23 cellular contexts compared by ENCODE assay signal in the genomic region with DNA sequence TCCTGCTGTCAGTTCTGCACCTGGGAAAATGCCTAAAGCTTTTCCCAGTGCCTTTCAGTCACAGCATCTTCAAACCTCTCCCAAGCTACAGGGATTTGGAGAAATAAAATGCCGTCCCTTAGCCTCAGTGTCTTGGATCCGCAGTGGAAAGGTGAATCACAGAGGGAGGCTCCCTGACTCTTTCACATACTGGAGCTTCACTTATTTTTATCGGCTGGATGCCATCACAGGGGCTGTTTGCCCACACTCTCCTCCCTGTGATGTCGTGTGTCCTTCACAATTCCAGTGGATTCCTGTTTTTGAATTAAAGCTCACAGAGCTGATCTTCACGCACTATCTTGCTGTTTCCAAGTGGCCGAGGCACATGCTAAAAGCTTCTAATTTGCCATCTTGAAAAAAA.
DNase-seq lines count a peak whose midpoint lies in the region; FAIRE-seq and TF ChIP-seq lines count a peak whose summit lies in the region.
"Had no signal": no experiment of that assay in that cellular context is flagged by ENCODE, and none has a peak within 500 bp of the region (broad histone marks: within the 10 kb centered on the region; RNA-seq: fewer than 3 reads in every experiment).

No MANE protein-coding gene starts in this region.

- no peak overlapping the region for H4K91ac ChIP-seq in H1 (replicated peaks; ENCODE audit: insufficient read length, low read length)

- H3K56ac ChIP-seq in H1 (replicated peaks; ENCODE audit: insufficient read length, low read depth, low read length): no peak overlapping the region

- H3K4me1 ChIP-seq in OCI-LY3 (ENCODE audit: low read length) (no peaks in the 10 kb centered on the region), H1 (replicated peaks in 1 of 4; ENCODE audit: control insufficient read depth in 3 of 4, insufficient read depth in 4 of 4, low read length in 3 of 4) (no peaks in the 10 kb centered on the region)
- H3K4me1 ChIP-seq: BLaER1 treated with 17β-estradiol and CSF1 and Interleukin-3, amounts not matched to agents 10 nM and 100 nM had no signal

- H2BK15ac ChIP-seq in H1 (ENCODE audit: low read length): no peak overlapping the region

- no peak overlapping the region for H4K8ac ChIP-seq in H1 (ENCODE audit: extremely low read depth, insufficient read depth, low read length)

- H4K20me1 ChIP-seq in OCI-LY3 (ENCODE audit: insufficient read depth, low read length): no peaks in the 10 kb centered on the region
- no peaks in the 10 kb centered on the region for H4K20me1 ChIP-seq in H1 (replicated peaks in 1 of 2; ENCODE audit: control insufficient read depth in 1 of 2, insufficient read depth in 2 of 2, low read length in 2 of 2)

- TF ChIP-seq RAD21 in H1 (IDR thresholded peaks at IDR 0.05 in 1 of 2, conservative IDR thresholded peaks at IDR 0.05 in 1 of 2; ENCODE audit: low read depth in 2 of 2, low read length in 2 of 2): no peak

- peak; percentile 7 for DNase-seq in NCI-H748 (lab: John Stamatoyannopoulos, UW; ENCODE audit: unreplicated experiment)
- DNase-seq in NCI-H748 treated with DMSO at 0.1 percent for 48 hours (lab: John Stamatoyannopoulos, UW): no peak
- DNase-seq in H1 (ENCODE audit: low read depth in 1 of 2, low spot score in 2 of 2): no peak
- peak; percentile 27 for DNase-seq in urothelium cell line (ENCODE audit: low spot score)
- no peak for DNase-seq in NCI-H1417 (lab: John Stamatoyannopoulos, UW)
- no peak for DNase-seq in Ammon's horn (ENCODE audit: low spot score)
- DNase-seq: CD4-positive, alpha-beta T cell; GOT3; HCEC 1CT; IMR-90; KG1; NCI-H1048; NCI-H1436 treated with DMSO at 0.1 percent for 48 hours; NCI-H187 treated with DMSO at 0.1 percent for 48 hours; NCI-H526 treated with DMSO at 0.1 percent for 48 hours; PC-9; Right ventricle myocardium superior; RPMI8226; T-helper 1 cell had no signal

- TF ChIP-seq EP300 in H1 (IDR thresholded peaks at IDR 0.05; ENCODE audit: borderline replicate concordance in 1 of 2, low read depth in 2 of 2, low read length in 2 of 2): no peak

- H3K9ac ChIP-seq in OCI-LY3 (ENCODE audit: low read length): no peak overlapping the region
- no peak overlapping the region for H3K9ac ChIP-seq in H1 (replicated peaks in 1 of 4; ENCODE audit: extremely low read depth in 1 of 4, low read depth in 3 of 4, low read length in 3 of 4)
- H3K9ac ChIP-seq: BLaER1 treated with 17β-estradiol and CSF1 and Interleukin-3, amounts not matched to agents 10 nM and 100 nM had no signal

- no peak overlapping the region for H3K23ac ChIP-seq in H1 (ENCODE audit: insufficient read length)

- WGBS in H1 (ENCODE audit: extremely low coverage in 1 of 2, insufficient coverage in 1 of 2, insufficient read length in 1 of 2, insufficient replicate concordance in 2 of 2, low coverage in 1 of 2, low lambda C conversion rate in 2 of 2, missing lambda C conversion rate in 1 of 2), 2 experiments: 66% methylated on average over 6 of the region's 6 CpGs; no CpG with 5 or more reads in 1 of the 2 experiments

- no peak for TF ChIP-seq CTCF in OCI-LY3 (IDR thresholded peaks at IDR 0.05; ENCODE audit: low read depth, low read length)
- no peak for TF ChIP-seq CTCF in H1 (IDR thresholded peaks at IDR 0.05; ENCODE audit: control extremely low read depth in 1 of 3, insufficient read depth in 1 of 3, low read depth in 1 of 3, low read length in 3 of 3)

- no peak overlapping the region for H2BK120ac ChIP-seq in H1 (replicated peaks; ENCODE audit: low read depth, low read length)

- no peak overlapping the region for H3K14ac ChIP-seq in H1 (ENCODE audit: insufficient read length)

- H3K27ac ChIP-seq in OCI-LY3 (ENCODE audit: low read length) (no peak overlapping the region), H1 (ENCODE audit: low read depth, low read length) (no peak overlapping the region)
- H3K27ac ChIP-seq: BLaER1 treated with 17β-estradiol and CSF1 and Interleukin-3, amounts not matched to agents 10 nM and 100 nM; PC-9 had no signal

- no peaks in the 10 kb centered on the region for H3K27me3 ChIP-seq in OCI-LY3 (ENCODE audit: low read depth, low read length)
- no peaks in the 10 kb centered on the region for H3K27me3 ChIP-seq in H1 (replicated peaks in 1 of 4; ENCODE audit: control insufficient read depth in 3 of 4, extremely low read depth in 1 of 4, insufficient read depth in 3 of 4, low read length in 3 of 4)
- H3K27me3 ChIP-seq: BLaER1 treated with 17β-estradiol and CSF1 and Interleukin-3, amounts not matched to agents 10 nM and 100 nM had no signal

- no peaks in the 10 kb centered on the region for H3K23me2 ChIP-seq in H1 (ENCODE audit: low read depth, low read length)

- no peaks in the 10 kb centered on the region for H3K9me3 ChIP-seq in OCI-LY3 (ENCODE audit: insufficient read depth, low read length)
- H3K9me3 ChIP-seq in H1 (ENCODE audit: insufficient read depth in 2 of 2, low read depth in 1 of 2, low read length in 1 of 2): no peaks in the 10 kb centered on the region
- H3K9me3 ChIP-seq: BLaER1 treated with 17β-estradiol and CSF1 and Interleukin-3, amounts not matched to agents 10 nM and 100 nM had no signal

- no peak overlapping the region for H3K4me3 ChIP-seq in OCI-LY3 (ENCODE audit: low read length)
- no peak overlapping the region for H3K4me3 ChIP-seq in H1 (ENCODE audit: extremely low read depth in 1 of 4, insufficient read depth in 2 of 4, low read depth in 3 of 4, low read length in 4 of 4)
- H3K4me3 ChIP-seq: BLaER1 treated with 17β-estradiol and CSF1 and Interleukin-3, amounts not matched to agents 10 nM and 100 nM; PC-9 had no signal

- no peak overlapping the region for H3K4ac ChIP-seq in H1 (replicated peaks; ENCODE audit: insufficient read length, low read depth, low read length)

- no peak overlapping the region for H2BK5ac ChIP-seq in H1 (ENCODE audit: low read depth, low read length)

- H2AFZ ChIP-seq in OCI-LY3 (ENCODE audit: low read depth, low read length) (peak overlapping the region; percentile 30), H1 (ENCODE audit: low read length) (0 out of 2 replicates have a peak overlapping the region, but pooled peaks have one; percentile 17)
- H2AFZ ChIP-seq: PC-9 had no signal

- H4K5ac ChIP-seq in H1 (ENCODE audit: insufficient read length, low read depth, low read length): no peak overlapping the region

- CTCF ChIA-PET in H1 (lab: Charles Lee; ENCODE audit: partially characterized antibody): interaction anchor here (1.0 to 2.3 kb wide), 7 partner anchors 13 to 441 kb away, joined by 3 to 10 read pairs (median 3); no protein-coding TSS in a partner anchor

- H3K36me3 ChIP-seq in OCI-LY3 (replicated peaks; ENCODE audit: low read depth, low read length) (no peaks in the 10 kb centered on the region), H1 (ENCODE audit: control insufficient read depth in 2 of 4, insufficient read depth in 4 of 4, low read length in 3 of 4) (no peaks in the 10 kb centered on the region)
- H3K36me3 ChIP-seq: BLaER1 treated with 17β-estradiol and CSF1 and Interleukin-3, amounts not matched to agents 10 nM and 100 nM had no signal

- no peak overlapping the region for H3K18ac ChIP-seq in H1 (ENCODE audit: extremely low read depth, low read length)

- no peaks in the 10 kb centered on the region for H3K79me1 ChIP-seq in H1 (ENCODE audit: low read depth, low read length)

- no peak overlapping the region for H2BK20ac ChIP-seq in H1 (ENCODE audit: low read length)

- no peak for TF ChIP-seq POLR2A in H1 (IDR thresholded peaks at IDR 0.05; ENCODE audit: control extremely low read depth in 1 of 2, low read depth in 2 of 2, low read length in 2 of 2)

- H3K79me2 ChIP-seq in OCI-LY3 (ENCODE audit: low read length) (no peaks in the 10 kb centered on the region), H1 (ENCODE audit: control insufficient read depth in 1 of 2, insufficient read depth in 2 of 2, low read length in 2 of 2) (no peaks in the 10 kb centered on the region)

- no peak overlapping the region for H2AK5ac ChIP-seq in H1 (ENCODE audit: low read depth, low read length)

- FAIRE-seq in H1 (lab: Jason Lieb, UNC): no peak
- peak; percentile 23 for FAIRE-seq in urothelium cell line (lab: Jason Lieb, UNC)
- FAIRE-seq: D721Med, G401.6 had no signal

- no peak overlapping the region for H2BK12ac ChIP-seq in H1 (ENCODE audit: low read depth, low read length)

- POLR2A ChIA-PET in H1 (lab: Charles Lee; ENCODE audit: partially characterized antibody): no interaction called here

- H3K4me2 ChIP-seq in OCI-LY3 (ENCODE audit: low read length) (no peak overlapping the region), H1 (ENCODE audit: insufficient read depth in 1 of 2, low read depth in 2 of 2, low read length in 2 of 2) (no peak overlapping the region)
- H3K4me2 ChIP-seq: BLaER1 treated with 17β-estradiol and CSF1 and Interleukin-3, amounts not matched to agents 10 nM and 100 nM; PC-9 had no signal

TF ChIP-seq in H1, 55 proteins besides CTCF, POLR2A, EP300 and RAD21:
- TF ChIP-seq SP4 (IDR thresholded peaks at IDR 0.05; ENCODE audit: low read length) (no peak), YY1 (IDR thresholded peaks at IDR 0.05; ENCODE audit: low read depth, low read length) (no peak), NRF1 (IDR thresholded peaks at IDR 0.05; ENCODE audit: low read depth, low read length) (no peak), CEBPB (IDR thresholded peaks at IDR 0.05; ENCODE audit: low read depth, low read length) (no peak), SP2 (IDR thresholded peaks at IDR 0.05; ENCODE audit: low read length) (no peak), PHF8 (conservative IDR thresholded peaks at IDR 0.05; ENCODE audit: low read depth, low read length) (no peak), RFX5 (IDR thresholded peaks at IDR 0.05; ENCODE audit: borderline replicate concordance, low read depth, low read length) (no peak), CTBP2 (IDR thresholded peaks at IDR 0.05; ENCODE audit: borderline replicate concordance, insufficient read depth, insufficient read length, low read length) (no peak), SAP30 (IDR thresholded peaks at IDR 0.05; ENCODE audit: insufficient read depth, insufficient replicate concordance, low read length) (no peak), HDAC2 (IDR thresholded peaks at IDR 0.05; ENCODE audit: borderline replicate concordance in 1 of 2, low read depth in 2 of 2, low read length in 2 of 2) (no peak)

Comparison
In these comparisons a context has a peak if more than half of its experiments do, and no peak if none do; other contexts are left out.
1. DNase-seq: peak in NCI-H748 (single experiment) and urothelium cell line (single experiment); none in NCI-H748 treated with DMSO at 0.1 percent for 48 hours (single experiment), H1 (0 of 2), NCI-H1417 (0 of 3) and Ammon's horn (single experiment).